14 cellular contexts compared by ENCODE assay signal in the genomic region with DNA sequence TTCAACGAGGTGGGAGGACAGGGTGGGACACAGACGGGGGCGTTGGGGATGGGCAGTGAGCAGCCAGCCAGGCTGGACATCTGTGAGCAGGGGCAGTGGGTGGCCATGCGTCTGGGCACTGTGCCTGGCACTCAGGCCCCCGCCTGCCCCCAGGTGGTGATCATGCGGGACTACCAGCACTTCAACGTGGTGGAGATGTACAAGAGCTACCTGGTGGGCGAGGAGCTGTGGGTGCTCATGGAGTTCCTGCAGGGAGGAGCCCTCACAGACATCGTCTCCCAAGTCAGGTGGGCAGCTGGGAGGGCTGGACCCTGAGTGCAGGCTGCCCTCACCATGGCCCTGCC. TPM values are rescaled to one million over a fixed set of nuclear protein-coding genes. Genes with fewer than 3 reads are reported as not detected.
DNase-seq lines count a peak whose midpoint lies in the region; ATAC-seq and TF ChIP-seq lines count a peak whose summit lies in the region.
"Had no signal": no experiment of that assay in that cellular context is flagged by ENCODE, and none has a peak within 500 bp of the region (broad histone marks: within the 10 kb centered on the region; RNA-seq: fewer than 3 reads in every experiment).

No MANE protein-coding gene starts in this region.

- no peaks in the 10 kb centered on the region for H3K9me3 Mint-ChIP-seq in activated CD4-positive, alpha-beta T cell treated with anti-CD3 and anti-CD28 coated beads for 36 hours (ENCODE audit: low read depth)
- no peaks in the 10 kb centered on the region for H3K9me3 Mint-ChIP-seq in activated CD4-positive, alpha-beta T cell treated with anti-CD3 and anti-CD28 coated beads, Interleukin-2, amount 10 ng/mL, durations not matched to agents 7 days and 5 days
- H3K9me3 Mint-ChIP-seq in chondrocyte (ENCODE audit: low read depth): no peaks in the 10 kb centered on the region
- no peaks in the 10 kb centered on the region for H3K9me3 Mint-ChIP-seq in stimulated activated effector memory CD8-positive, alpha-beta T cell treated with anti-CD3 and anti-CD28 coated beads, Interleukin-12 subunit alpha, Interleukin-12 subunit beta, amount 100 ng/mL, for 72 hours
- H3K9me3 Mint-ChIP-seq: activated T-cell treated with anti-CD3 and anti-CD28 coated beads, Interleukin-2, amount 50 U/mL, for 24 hours; memory B cell had no signal

- POLR2A ChIA-PET in activated CD4-positive, alpha-beta T cell treated with anti-CD3 and anti-CD28 coated beads for 36 hours (lab: Charles Lee): no interaction called here
- POLR2A ChIA-PET in activated CD4-positive, alpha-beta T cell treated with anti-CD3 and anti-CD28 coated beads, Interleukin-2, amount 10 ng/mL, durations not matched to agents 7 days and 5 days (lab: Charles Lee): interaction anchor here (0.5 to 0.6 kb wide), 2 partner anchors 56 to 853 kb away, joined by 3 to 5 read pairs; no protein-coding TSS in a partner anchor

- ATAC-seq in activated CD4-positive, alpha-beta T cell treated with anti-CD3 and anti-CD28 coated beads for 36 hours: peak; percentile 46
- ATAC-seq in stimulated activated effector memory CD8-positive, alpha-beta T cell treated with anti-CD3 and anti-CD28 coated beads, Interleukin-12 subunit alpha, Interleukin-12 subunit beta, amount 100 ng/mL, for 72 hours: peak; percentile 41
- ATAC-seq: upper lobe of right lung had no signal

- no peak overlapping the region for H3K4me3 Mint-ChIP-seq in activated CD4-positive, alpha-beta T cell treated with anti-CD3 and anti-CD28 coated beads for 36 hours
- no peak overlapping the region for H3K4me3 Mint-ChIP-seq in activated CD4-positive, alpha-beta T cell treated with anti-CD3 and anti-CD28 coated beads, Interleukin-2, amount 10 ng/mL, durations not matched to agents 7 days and 5 days
- no peak overlapping the region for H3K4me3 Mint-ChIP-seq in chondrocyte (ENCODE audit: unreplicated experiment)
- H3K4me3 Mint-ChIP-seq in stimulated activated effector memory CD8-positive, alpha-beta T cell treated with anti-CD3 and anti-CD28 coated beads, Interleukin-12 subunit alpha, Interleukin-12 subunit beta, amount 100 ng/mL, for 72 hours: no peak overlapping the region
- H3K4me3 Mint-ChIP-seq: activated T-cell treated with anti-CD3 and anti-CD28 coated beads, Interleukin-2, amount 50 U/mL, for 24 hours; memory B cell had no signal

- H3K36me3 Mint-ChIP-seq in activated CD4-positive, alpha-beta T cell treated with anti-CD3 and anti-CD28 coated beads for 36 hours (ENCODE audit: low read depth): no peaks in the 10 kb centered on the region
- no peaks in the 10 kb centered on the region for H3K36me3 Mint-ChIP-seq in activated CD4-positive, alpha-beta T cell treated with anti-CD3 and anti-CD28 coated beads, Interleukin-2, amount 10 ng/mL, durations not matched to agents 7 days and 5 days (ENCODE audit: low read depth)
- H3K36me3 Mint-ChIP-seq in chondrocyte (ENCODE audit: low read depth): no peaks in the 10 kb centered on the region
- H3K36me3 Mint-ChIP-seq in stimulated activated effector memory CD8-positive, alpha-beta T cell treated with anti-CD3 and anti-CD28 coated beads, Interleukin-12 subunit alpha, Interleukin-12 subunit beta, amount 100 ng/mL, for 72 hours: no peaks in the 10 kb centered on the region
- H3K36me3 Mint-ChIP-seq: memory B cell had no signal

- DNase-seq in activated CD4-positive, alpha-beta T cell treated with anti-CD3 and anti-CD28 coated beads for 36 hours: peak; percentile 50
- DNase-seq in activated CD4-positive, alpha-beta T cell treated with anti-CD3 and anti-CD28 coated beads, Interleukin-2, amount 10 ng/mL, durations not matched to agents 7 days and 5 days: no peak
- DNase-seq in NB4 (ENCODE audit: low read depth): no peak
- no peak for DNase-seq in chondrocyte (ENCODE audit: low spot score)
- DNase-seq in stimulated activated effector memory CD8-positive, alpha-beta T cell treated with anti-CD3 and anti-CD28 coated beads, Interleukin-12 subunit alpha, Interleukin-12 subunit beta, amount 100 ng/mL, for 72 hours (ENCODE audit: low spot score in 2 of 2): no peak
- DNase-seq in NCI-H2029 treated with DMSO at 0.1 percent for 48 hours (lab: John Stamatoyannopoulos, UW): no peak
- DNase-seq in effector CD8-positive, alpha-beta T cell (lab: John Stamatoyannopoulos, UW): no peak
- no peak for DNase-seq in globus pallidus (ENCODE audit: low spot score)
- DNase-seq: activated T-cell treated with anti-CD3 and anti-CD28 coated beads, Interleukin-2, amount 50 U/mL, for 24 hours; NCI-H510A treated with DMSO at 0.1 percent for 48 hours; occipital lobe; upper lobe of right lung had no signal

- no peaks in the 10 kb centered on the region for H3K27me3 Mint-ChIP-seq in activated CD4-positive, alpha-beta T cell treated with anti-CD3 and anti-CD28 coated beads for 36 hours
- peaks cover 10% of the 10 kb centered on the region for H3K27me3 Mint-ChIP-seq in activated CD4-positive, alpha-beta T cell treated with anti-CD3 and anti-CD28 coated beads, Interleukin-2, amount 10 ng/mL, durations not matched to agents 7 days and 5 days
- H3K27me3 Mint-ChIP-seq in chondrocyte (ENCODE audit: low read depth): no peaks in the 10 kb centered on the region

- intact Hi-C loops in activated CD4-positive, alpha-beta T cell treated with anti-CD3 and anti-CD28 coated beads for 36 hours (cut with DNase I, micrococcal nuclease): loop anchor here (5.0 to 10.0 kb wide), 2 partner anchors 585 to 588 kb away; no protein-coding TSS in a partner anchor

- CTCF ChIA-PET in activated CD4-positive, alpha-beta T cell treated with anti-CD3 and anti-CD28 coated beads for 36 hours (lab: Charles Lee): interaction anchor here (0.8 to 12.2 kb wide), 24 partner anchors 10 to 483 kb away, joined by 3 to 393 read pairs (median 10); partner anchors contain the start of genes CCDC9B, INAFM2 and PLCB2
- CTCF ChIA-PET in activated CD4-positive, alpha-beta T cell treated with anti-CD3 and anti-CD28 coated beads, Interleukin-2, amount 10 ng/mL, durations not matched to agents 7 days and 5 days (lab: Charles Lee): interaction anchor here (0.6 to 4.8 kb wide), 19 partner anchors 10 to 229 kb away, joined by 3 to 53 read pairs (median 4); partner anchors contain the start of gene PLCB2

- no peaks in the 10 kb centered on the region for H3K4me1 Mint-ChIP-seq in activated CD4-positive, alpha-beta T cell treated with anti-CD3 and anti-CD28 coated beads for 36 hours
- H3K4me1 Mint-ChIP-seq in activated CD4-positive, alpha-beta T cell treated with anti-CD3 and anti-CD28 coated beads, Interleukin-2, amount 10 ng/mL, durations not matched to agents 7 days and 5 days: peaks cover 5% of the 10 kb centered on the region
- H3K4me1 Mint-ChIP-seq in chondrocyte (ENCODE audit: low read depth): no peaks in the 10 kb centered on the region
- H3K4me1 Mint-ChIP-seq in stimulated activated effector memory CD8-positive, alpha-beta T cell treated with anti-CD3 and anti-CD28 coated beads, Interleukin-12 subunit alpha, Interleukin-12 subunit beta, amount 100 ng/mL, for 72 hours: peaks cover 6% of the 10 kb centered on the region

- H3K4me3 ChIP-seq in NB4 (ENCODE audit: low read depth, low read length): no peak overlapping the region
- H3K4me3 ChIP-seq: SJSA1, upper lobe of right lung had no signal

- TF ChIP-seq POLR2A in NB4 (IDR thresholded peaks at IDR 0.05; ENCODE audit: extremely low read depth, insufficient read length): no peak

- peak; percentile 7 for TF ChIP-seq CTCF in NB4 (IDR thresholded peaks at IDR 0.05; ENCODE audit: low read depth, low read length)
- peak; percentile 43 for TF ChIP-seq CTCF in chondrocyte (IDR thresholded peaks at IDR 0.05)

- H3K27ac Mint-ChIP-seq in activated CD4-positive, alpha-beta T cell treated with anti-CD3 and anti-CD28 coated beads for 36 hours: no peak overlapping the region
- H3K27ac Mint-ChIP-seq in activated CD4-positive, alpha-beta T cell treated with anti-CD3 and anti-CD28 coated beads, Interleukin-2, amount 10 ng/mL, durations not matched to agents 7 days and 5 days: no peak overlapping the region
- no peak overlapping the region for H3K27ac Mint-ChIP-seq in chondrocyte (ENCODE audit: unreplicated experiment)
- H3K27ac Mint-ChIP-seq in stimulated activated effector memory CD8-positive, alpha-beta T cell treated with anti-CD3 and anti-CD28 coated beads, Interleukin-12 subunit alpha, Interleukin-12 subunit beta, amount 100 ng/mL, for 72 hours: no peak overlapping the region
- H3K27ac Mint-ChIP-seq: activated T-cell treated with anti-CD3 and anti-CD28 coated beads, Interleukin-2, amount 50 U/mL, for 24 hours; memory B cell had no signal

RNA-seq across cellular contexts. Expression of gene ANKRD63, which starts 10.2 kb away (rescaled TPM):
- not detected for total RNA-seq in activated CD4-positive, alpha-beta T cell treated with anti-CD3 and anti-CD28 coated beads for 36 hours
- under 1 TPM in 1 of 2 experiments, not detected in 1; 0.17 TPM for total RNA-seq in activated CD4-positive, alpha-beta T cell treated with anti-CD3 and anti-CD28 coated beads, Interleukin-2, amount 10 ng/mL, durations not matched to agents 7 days and 5 days
- total RNA-seq in chondrocyte: 0.25 to 1.1 TPM in 2 of 3 replicates, not detected in the other
- total RNA-seq: occipital lobe, upper lobe of right lung had no signal

RNA-seq across cellular contexts. Expression of gene PAK6, which starts 33.8 kb away (rescaled TPM):
- under 1 TPM; 0.30 to 0.53 TPM for total RNA-seq in activated CD4-positive, alpha-beta T cell treated with anti-CD3 and anti-CD28 coated beads for 36 hours
- under 1 TPM; 0.35 to 0.47 TPM for total RNA-seq in activated CD4-positive, alpha-beta T cell treated with anti-CD3 and anti-CD28 coated beads, Interleukin-2, amount 10 ng/mL, durations not matched to agents 7 days and 5 days
- total RNA-seq in chondrocyte: 0.37 to 0.41 TPM in 2 of 3 replicates, not detected in the other

RNA-seq across cellular contexts. Expression of gene PLCB2, which starts 35.0 kb away (rescaled TPM):
- total RNA-seq in activated CD4-positive, alpha-beta T cell treated with anti-CD3 and anti-CD28 coated beads for 36 hours: 10 to 100 TPM; 67.9 to 86.8 TPM
- 100 to 1,000 TPM; 195 to 196 TPM for total RNA-seq in activated CD4-positive, alpha-beta T cell treated with anti-CD3 and anti-CD28 coated beads, Interleukin-2, amount 10 ng/mL, durations not matched to agents 7 days and 5 days
- 1.4 to 3.4 TPM (median 2.8 TPM) in 3 replicates for total RNA-seq in chondrocyte

RNA-seq across cellular contexts. Expression of gene INAFM2, which starts 50.8 kb away (rescaled TPM):
- 10 to 100 TPM in 1 of 2 experiments, 1 to 10 TPM in 1; 9.9 to 11.2 TPM for total RNA-seq in activated CD4-positive, alpha-beta T cell treated with anti-CD3 and anti-CD28 coated beads for 36 hours
- total RNA-seq in activated CD4-positive, alpha-beta T cell treated with anti-CD3 and anti-CD28 coated beads, Interleukin-2, amount 10 ng/mL, durations not matched to agents 7 days and 5 days: 1 to 10 TPM; 6.6 to 8.5 TPM
- total RNA-seq in chondrocyte: 68.8 to 128 TPM (median 80.6 TPM) in 3 replicates

Comparison
In these comparisons a context has a peak if more than half of its experiments do, and no peak if none do; other contexts are left out.
1. RNA of gene PLCB2, which starts 35.0 kb away (total RNA-seq): 195 to 196 TPM in activated CD4-positive, alpha-beta T cell treated with anti-CD3 and anti-CD28 coated beads, Interleukin-2, amount 10 ng/mL, durations not matched to agents 7 days and 5 days and 67.9 to 86.8 TPM in activated CD4-positive, alpha-beta T cell treated with anti-CD3 and anti-CD28 coated beads for 36 hours; 1.4 to 3.4 TPM in chondrocyte; every median in the first group is over 10 times any median in the second.